1 cellular context compared by ENCODE assay signal in the genomic region with DNA sequence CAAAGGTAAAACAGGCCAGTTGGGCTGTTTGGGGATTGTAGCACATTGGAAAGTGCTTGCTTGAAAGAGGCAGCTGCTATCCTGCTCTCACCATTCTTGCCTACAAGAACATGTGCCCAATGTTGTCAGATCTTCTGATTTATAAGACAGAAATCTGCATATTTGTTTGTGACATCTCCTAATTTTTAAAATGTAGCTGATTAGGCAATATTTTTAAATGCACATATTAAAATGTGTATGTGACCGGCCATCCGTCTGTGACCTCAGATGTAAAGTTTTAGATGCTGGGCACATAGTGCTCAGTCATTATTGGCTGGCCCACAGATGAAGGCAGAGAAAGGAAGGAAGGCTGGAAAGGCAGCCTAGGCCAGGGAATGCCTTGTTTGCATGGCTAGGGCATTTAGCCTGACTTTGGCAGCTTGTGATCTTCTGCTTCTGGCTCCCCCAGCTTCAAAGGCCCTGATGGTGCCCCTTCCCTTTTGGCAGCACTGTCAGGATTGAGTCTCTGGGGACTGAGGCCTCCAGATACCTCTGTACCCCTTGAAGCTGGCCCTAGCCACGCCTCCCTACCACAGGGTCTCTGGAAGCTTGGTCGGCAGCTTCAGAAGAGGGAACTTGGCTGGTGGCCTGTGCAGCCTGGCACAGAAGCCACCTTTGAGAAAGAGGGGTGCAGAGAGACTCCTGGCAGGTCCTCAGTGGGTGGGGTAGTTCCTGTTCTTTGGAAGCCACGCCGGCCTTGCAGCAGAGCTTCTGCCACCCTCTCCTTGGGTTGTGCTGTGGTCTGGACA.
TF ChIP-seq lines count a peak whose summit lies in the region.

No MANE protein-coding gene starts in this region.

TF ChIP-seq in A549, 52 proteins besides CTCF, POLR2A, EP300 and RAD21:
- TF ChIP-seq RFX5 (IDR thresholded peaks at IDR 0.05): no peak
- no peak for TF ChIP-seq FOXS1 (CRISPR knock-in tag; IDR thresholded peaks at IDR 0.05)
- no peak for TF ChIP-seq PHF8 (IDR thresholded peaks at IDR 0.05; ENCODE audit: borderline replicate concordance, low read depth)
- no peak for TF ChIP-seq GATA3 (IDR thresholded peaks at IDR 0.05; ENCODE audit: borderline replicate concordance)
- peak; percentile 77 for TF ChIP-seq MAFK (IDR thresholded peaks at IDR 0.05; ENCODE audit: partially characterized antibody)
